ENCODE assay signal across 8 cellular contexts in the genomic region with DNA sequence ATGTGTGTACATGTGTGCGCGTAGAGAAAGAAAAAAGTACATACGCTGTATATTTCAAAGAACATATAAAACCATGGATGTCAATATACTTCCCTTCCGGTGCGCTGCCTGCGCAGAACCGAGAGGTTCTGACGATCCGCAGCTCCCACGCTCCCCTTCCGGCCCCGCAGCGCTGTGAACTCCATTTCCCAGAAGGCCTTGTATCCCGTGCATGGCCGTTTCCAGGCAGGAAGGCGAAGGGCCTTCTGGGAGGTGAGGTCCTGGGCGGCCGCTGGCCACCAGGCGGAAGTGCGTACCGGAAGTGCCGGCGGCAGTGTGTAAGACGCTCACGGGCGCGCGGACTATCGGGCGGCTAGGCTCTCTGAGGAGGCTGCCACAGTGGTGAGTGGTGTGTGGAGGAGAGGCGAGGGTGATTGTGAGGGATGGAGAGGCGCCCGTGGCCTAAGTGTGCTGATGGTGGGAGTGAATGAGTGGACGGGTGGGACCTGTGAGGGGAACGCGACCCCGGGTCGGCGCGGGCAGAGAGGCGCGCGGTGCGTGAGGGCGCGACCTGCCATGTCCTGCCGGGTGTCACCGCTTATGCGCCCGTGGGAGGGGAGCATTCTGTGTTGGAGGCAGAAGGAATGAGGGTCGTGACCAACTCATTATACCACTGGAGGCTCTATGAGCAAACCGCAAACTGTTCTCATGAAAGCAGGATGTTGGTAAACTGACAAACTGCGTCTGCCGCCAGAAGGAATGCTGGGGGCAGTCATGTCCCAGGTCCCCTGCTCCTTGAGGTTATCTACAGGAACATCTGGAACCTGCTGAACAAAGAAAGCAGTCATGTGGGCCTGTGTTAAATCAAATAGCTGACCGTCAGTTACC. TPM values are rescaled to one million over a fixed set of nuclear protein-coding genes. Genes with fewer than 3 reads are reported as not detected.
A peak's percentile ranks its signal among the peaks of the same experiment; 100 is the strongest.
DNase-seq lines count a peak whose midpoint lies in the region; ATAC-seq and TF ChIP-seq lines count a peak whose summit lies in the region.

A gene with protein sequence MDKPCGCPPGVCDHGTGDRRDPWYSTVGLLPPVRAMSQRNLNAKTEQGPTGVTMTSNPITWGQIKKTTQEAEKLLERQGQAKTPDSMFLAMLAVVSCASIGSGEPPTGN (plus strand): TSS at position 313 of the 867 bp plus-strand sequence. CDS start 6,792 bp downstream, outside the sequence.

- no peak for TF ChIP-seq EP300 in gastroesophageal sphincter (IDR thresholded peaks at IDR 0.05)
- TF ChIP-seq EP300 in suprapubic skin (IDR thresholded peaks at IDR 0.05) = no peak

- peaks cover 46% of the 10 kb centered on the region for H3K4me1 Mint-ChIP-seq in activated naive CD4-positive, alpha-beta T cell treated with anti-CD3 and anti-CD28 coated beads for 36 hours (ENCODE audit: low read depth)

- peak; percentile 84 to 85 for TF ChIP-seq POLR2A in gastroesophageal sphincter (IDR thresholded peaks at IDR 0.05)
- TF ChIP-seq POLR2A in suprapubic skin (IDR thresholded peaks at IDR 0.05) = peak in 1 of 2 donors; percentile 95

- H3K27me3 ChIP-seq in gastroesophageal sphincter (no peaks in the 10 kb centered on the region), suprapubic skin (no peaks in the 10 kb centered on the region)

- peak within 1 kb of the TSS; percentile 100 for H3K4me3 Mint-ChIP-seq in activated naive CD4-positive, alpha-beta T cell treated with anti-CD3 and anti-CD28 coated beads for 36 hours

- H3K9me3 ChIP-seq in gastroesophageal sphincter (no peaks in the 10 kb centered on the region), suprapubic skin (no peaks in the 10 kb centered on the region)

- ATAC-seq in gastroesophageal sphincter = peak; percentile 100

- H3K36me3 ChIP-seq in gastroesophageal sphincter = peaks cover 0 to 47% of the 10 kb centered on the region in 2 donors
- peaks cover 37% of the 10 kb centered on the region for H3K36me3 ChIP-seq in suprapubic skin

- DNase-seq in GM03348 (ENCODE audit: low spot score) (peak; percentile 98), HFF-Myc (ENCODE audit: extremely low read depth, low read depth) (peak; percentile 84), NAMALWA (ENCODE audit: low spot score) (peak; percentile 98), SK-N-DZ (ENCODE audit: low spot score) (peak; percentile 91), nucleus accumbens (lab: John Stamatoyannopoulos, UW) (peak; percentile 60 to 98 (median 94)), suprapubic skin (ENCODE audit: low spot score in 2 of 2) (peak; percentile 98)
- peak; percentile 95 for DNase-seq in activated naive CD4-positive, alpha-beta T cell treated with anti-CD3 and anti-CD28 coated beads for 36 hours

- peaks cover 13% of the 10 kb centered on the region for H3K9me3 Mint-ChIP-seq in activated naive CD4-positive, alpha-beta T cell treated with anti-CD3 and anti-CD28 coated beads for 36 hours

- intact Hi-C loops in activated naive CD4-positive, alpha-beta T cell treated with anti-CD3 and anti-CD28 coated beads for 36 hours (cut with micrococcal nuclease) = loop anchor here (1.0 kb wide), 9 partner anchors 21 to 828 kb away; a partner anchor contains a TSS

- H3K27ac ChIP-seq in gastroesophageal sphincter (peak within 1 kb of the TSS; percentile 60 to 96 (median 92)), suprapubic skin (peak within 1 kb of the TSS; percentile 86)

- CTCF ChIA-PET in activated naive CD4-positive, alpha-beta T cell treated with anti-CD3 and anti-CD28 coated beads for 36 hours (lab: Charles Lee) = interaction anchor here (1.6 kb wide), 1 partner anchor 76 kb away, joined by 5 read pairs; a partner anchor contains a TSS

- peak within 1 kb of the TSS; percentile 64 for H3K4me3 ChIP-seq in HFF-Myc (replicated peaks; ENCODE audit: low read depth, low read length)
- peak within 1 kb of the TSS; percentile 52 to 84 for H3K4me3 ChIP-seq in gastroesophageal sphincter
- peak within 1 kb of the TSS; percentile 86 for H3K4me3 ChIP-seq in suprapubic skin

- peaks cover 5 to 33% (median 8%) of the 10 kb centered on the region in 3 donors for H3K4me1 ChIP-seq in gastroesophageal sphincter
- peaks cover 20% of the 10 kb centered on the region for H3K4me1 ChIP-seq in suprapubic skin

- TF ChIP-seq CTCF in HFF-Myc (IDR thresholded peaks at IDR 0.05; ENCODE audit: low read depth, low read length, missing control alignments) (no peak), gastroesophageal sphincter (IDR thresholded peaks at IDR 0.05) (peak in 3 of 4 experiments; percentile 17 to 74 (median 53)), suprapubic skin (IDR thresholded peaks at IDR 0.05) (peak; percentile 24 to 36)

- H3K27me3 Mint-ChIP-seq in activated naive CD4-positive, alpha-beta T cell treated with anti-CD3 and anti-CD28 coated beads for 36 hours (ENCODE audit: low read depth) = no peaks in the 10 kb centered on the region

- H3K36me3 Mint-ChIP-seq in activated naive CD4-positive, alpha-beta T cell treated with anti-CD3 and anti-CD28 coated beads for 36 hours (ENCODE audit: low read depth) = peaks cover 68% of the 10 kb centered on the region

- WGBS in gastroesophageal sphincter (ENCODE audit: low coverage in 1 of 2), 2 donors = 0 to 1% methylated on average over 5 to 31 of the region's 55 CpGs
- WGBS in suprapubic skin = 1% methylated on average over 50 of the region's 55 CpGs

- H3K27ac Mint-ChIP-seq in activated naive CD4-positive, alpha-beta T cell treated with anti-CD3 and anti-CD28 coated beads for 36 hours = peak within 1 kb of the TSS; percentile 99

RNA-seq across cellular contexts. Expression of the gene that starts here (rescaled TPM):
- polyA plus RNA-seq in SK-N-DZ (2014; cell fraction: cytosol; rRNA removed) = 62.0 and 69.1 TPM in 2 replicates
- polyA plus RNA-seq in SK-N-DZ (2014; cell fraction: nucleus; rRNA removed) = 111 and 132 TPM in 2 replicates
- total RNA-seq in activated naive CD4-positive, alpha-beta T cell treated with anti-CD3 and anti-CD28 coated beads for 36 hours = 10 to 100 TPM; 24.5 to 27.7 TPM
- total RNA-seq in gastroesophageal sphincter = 10 to 100 TPM; 31.7 to 67.2 (median 41.5) TPM
- total RNA-seq in suprapubic skin = 10 to 100 TPM; 36.9 to 70.3 (median 42.1) TPM

Comparison
In these comparisons a context has a peak if more than half of its experiments do, and no peak if none do; other contexts are left out.
1. Peak in every context shown above with its lines: DNase-seq, ATAC-seq, H3K4me3 ChIP-seq and H3K27ac ChIP-seq.